ENCODE assay signal across 1 cellular context in genomic region chr11:27933992-27934829, GRCh38.
TF ChIP-seq lines count a peak whose summit lies in the region.

No MANE protein-coding gene starts in this region.

TF ChIP-seq in IMR-90, 13 proteins besides CTCF, POLR2A, EP300 and RAD21:
- TF ChIP-seq, protein P1, sequence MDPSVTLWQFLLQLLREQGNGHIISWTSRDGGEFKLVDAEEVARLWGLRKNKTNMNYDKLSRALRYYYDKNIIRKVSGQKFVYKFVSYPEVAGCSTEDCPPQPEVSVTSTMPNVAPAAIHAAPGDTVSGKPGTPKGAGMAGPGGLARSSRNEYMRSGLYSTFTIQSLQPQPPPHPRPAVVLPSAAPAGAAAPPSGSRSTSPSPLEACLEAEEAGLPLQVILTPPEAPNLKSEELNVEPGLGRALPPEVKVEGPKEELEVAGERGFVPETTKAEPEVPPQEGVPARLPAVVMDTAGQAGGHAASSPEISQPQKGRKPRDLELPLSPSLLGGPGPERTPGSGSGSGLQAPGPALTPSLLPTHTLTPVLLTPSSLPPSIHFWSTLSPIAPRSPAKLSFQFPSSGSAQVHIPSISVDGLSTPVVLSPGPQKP (IDR thresholded peaks at IDR 0.05; ENCODE audit: borderline replicate concordance, low read depth, low read length), result no peak
- TF ChIP-seq MAFK (IDR thresholded peaks at IDR 0.05; ENCODE audit: low read depth, low read length) (no peak), NFE2L2 (IDR thresholded peaks at IDR 0.05; ENCODE audit: low read depth, low read length) (0 out of 2 replicates have a peak, but pooled peaks have one; percentile 3), USF2 (IDR thresholded peaks at IDR 0.05; ENCODE audit: low read depth, low read length) (peak; percentile 81), SMC3 (IDR thresholded peaks at IDR 0.05; ENCODE audit: low read depth, low read length) (0 out of 2 replicates have a peak, but pooled peaks have one; percentile 2), MAZ (IDR thresholded peaks at IDR 0.05; ENCODE audit: borderline replicate concordance, low read depth, low read length) (no peak), CHD1 (IDR thresholded peaks at IDR 0.05; ENCODE audit: low read depth, low read length) (peak; percentile 58; the same call in 1 of the 2 replicates), RCOR1 (IDR thresholded peaks at IDR 0.05; ENCODE audit: insufficient replicate concordance, low read length) (no peak), CEBPB (IDR thresholded peaks at IDR 0.05; ENCODE audit: low read depth, low read length) (peak; percentile 35; the same call in 1 of the 2 replicates), FOS (IDR thresholded peaks at IDR 0.05; ENCODE audit: low read depth, low read length) (peak; percentile 81), BHLHE40 (IDR thresholded peaks at IDR 0.05; ENCODE audit: low read depth, low read length) (peak; percentile 99), MXI1 (IDR thresholded peaks at IDR 0.05; ENCODE audit: borderline replicate concordance, low read depth, low read length) (no peak), RFX5 (IDR thresholded peaks at IDR 0.05; ENCODE audit: low read depth, low read length) (no peak)
